11 cellular contexts compared by ENCODE assay signal in the genomic region with DNA sequence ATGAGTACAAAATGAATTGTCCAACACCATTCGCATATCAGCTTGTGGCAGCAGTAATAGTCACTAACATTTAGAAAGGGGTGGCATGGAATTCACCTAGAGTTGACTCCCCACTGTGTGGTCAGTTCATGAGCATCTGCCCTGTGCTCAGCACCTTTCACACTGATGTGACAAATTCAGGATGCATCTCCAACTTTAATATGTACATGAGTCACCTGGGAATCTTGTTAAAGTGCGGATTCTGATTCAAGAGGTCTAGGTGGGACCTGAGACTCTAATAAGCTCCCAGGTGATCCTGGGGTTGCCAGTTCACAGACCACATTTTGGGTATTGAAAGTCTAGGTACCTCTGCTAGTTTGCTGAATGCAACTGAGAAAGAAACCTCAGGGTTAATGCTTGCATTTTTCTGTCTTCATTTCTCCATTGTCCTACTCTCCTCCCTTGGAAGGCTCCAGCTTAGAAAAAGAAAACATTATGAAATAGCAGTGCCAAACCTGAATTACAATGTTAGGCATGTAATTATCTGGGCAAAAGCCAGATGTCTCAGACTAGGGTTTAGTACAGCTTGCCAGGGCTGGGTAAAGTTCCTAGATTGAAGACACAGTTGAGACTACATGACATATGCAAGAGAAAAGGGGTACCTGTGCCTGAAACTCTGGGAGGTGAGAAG. TPM values are rescaled to one million over a fixed set of nuclear protein-coding genes. Genes with fewer than 3 reads are reported as not detected.
DNase-seq lines count a peak whose midpoint lies in the region; ATAC-seq, FAIRE-seq and TF ChIP-seq lines count a peak whose summit lies in the region.
"Had no signal": no experiment of that assay in that cellular context is flagged by ENCODE, and none has a peak within 500 bp of the region (broad histone marks: within the 10 kb centered on the region; RNA-seq: fewer than 3 reads in every experiment).

No MANE protein-coding gene starts in this region.

- H3K36me3 ChIP-seq in bronchial epithelial cell (ENCODE audit: control insufficient read depth, insufficient read depth, low read length) (no peaks in the 10 kb centered on the region), spleen (no peaks in the 10 kb centered on the region)
- H3K36me3 ChIP-seq: BE2C, vagina had no signal

- peak overlapping the region in 5 of 8 donors; percentile 13 to 84 (median 80) for H3K27ac ChIP-seq in spleen
- H3K27ac ChIP-seq: vagina had no signal

- H3K4me1 ChIP-seq in spleen, result peaks cover 20 to 85% (median 52%) of the 10 kb centered on the region in 6 donors
- H3K4me1 ChIP-seq: BE2C, vagina had no signal

- H3K4me3 Mint-ChIP-seq in activated CD4-positive, alpha-beta T cell treated with anti-CD3 and anti-CD28 coated beads, Interleukin-2, amount 10 ng/mL, durations not matched to agents 24 days and 14 days, result peak overlapping the region; percentile 5

- TF ChIP-seq POLR2A in spleen (IDR thresholded peaks at IDR 0.05), result no peak

- intact Hi-C loops in activated CD4-positive, alpha-beta T cell treated with anti-CD3 and anti-CD28 coated beads, Interleukin-2, amount 10 ng/mL, durations not matched to agents 24 days and 14 days (cut with micrococcal nuclease), result no loop called here
- intact Hi-C loops in spleen (cut with DNase I; ENCODE audit: low total_unique reads), result no loop called here

- no peaks in the 10 kb centered on the region for H3K27me3 Mint-ChIP-seq in activated CD4-positive, alpha-beta T cell treated with anti-CD3 and anti-CD28 coated beads, Interleukin-2, amount 10 ng/mL, durations not matched to agents 24 days and 14 days

- no peak for DNase-seq in activated CD4-positive, alpha-beta T cell treated with anti-CD3 and anti-CD28 coated beads, Interleukin-2, amount 10 ng/mL, durations not matched to agents 24 days and 14 days
- DNase-seq in activated CD4-positive, alpha-beta T cell treated with anti-CD3 and anti-CD28 coated beads for 48 hours, result no peak
- DNase-seq in NCI-H2227 (lab: John Stamatoyannopoulos, UW; ENCODE audit: unreplicated experiment) (peak; percentile 36), bronchial epithelial cell (ENCODE audit: low read depth) (peak; percentile 57), spleen (no peak), NCI-H187 treated with DMSO at 0.1 percent for 48 hours (lab: John Stamatoyannopoulos, UW) (no peak)
- DNase-seq: BE2C had no signal

- TF ChIP-seq CTCF in bronchial epithelial cell (IDR thresholded peaks at IDR 0.05; ENCODE audit: insufficient read depth, low read length, severe bottlenecking), result no peak
- TF ChIP-seq CTCF in spleen (IDR thresholded peaks at IDR 0.05 in 8 of 11, conservative IDR thresholded peaks at IDR 0.05 in 3 of 11), result no peak

- no peaks in the 10 kb centered on the region for H3K9me3 Mint-ChIP-seq in activated CD4-positive, alpha-beta T cell treated with anti-CD3 and anti-CD28 coated beads, Interleukin-2, amount 10 ng/mL, durations not matched to agents 24 days and 14 days

- H3K27me3 ChIP-seq in bronchial epithelial cell (ENCODE audit: control insufficient read depth, insufficient read depth, low read length) (no peaks in the 10 kb centered on the region), spleen (replicated peaks in 1 of 7) (peaks cover 0 to 6% (median 0%) of the 10 kb centered on the region in 7 donors)
- H3K27me3 ChIP-seq: BE2C, vagina had no signal

- no peak overlapping the region for H3K4me3 ChIP-seq in bronchial epithelial cell (ENCODE audit: low read depth, low read length)
- no peak overlapping the region for H3K4me3 ChIP-seq in spleen
- H3K4me3 ChIP-seq: vagina had no signal

- WGBS in spleen, 5 donors, result 73 to 92% (median 86%) methylated on average over 2 of the region's 2 CpGs

- ATAC-seq in HG03354 (IDR thresholded peaks at IDR 0.05; ENCODE audit: poor library complexity, severe bottlenecking, unreplicated experiment), result no peak
- no peak for ATAC-seq in GM21526 (IDR thresholded peaks at IDR 0.05; ENCODE audit: low FRiP score, unreplicated experiment)

- peaks cover 47% of the 10 kb centered on the region for H3K4me1 Mint-ChIP-seq in activated CD4-positive, alpha-beta T cell treated with anti-CD3 and anti-CD28 coated beads, Interleukin-2, amount 10 ng/mL, durations not matched to agents 24 days and 14 days

- no peaks in the 10 kb centered on the region for H3K9me3 ChIP-seq in spleen
- H3K9me3 ChIP-seq: BE2C, vagina had no signal

- FAIRE-seq in bronchial epithelial cell (lab: Jason Lieb, UNC), result peak; percentile 7

- H3K36me3 Mint-ChIP-seq in activated CD4-positive, alpha-beta T cell treated with anti-CD3 and anti-CD28 coated beads, Interleukin-2, amount 10 ng/mL, durations not matched to agents 24 days and 14 days (ENCODE audit: low read depth), result no peaks in the 10 kb centered on the region

- H3K27ac Mint-ChIP-seq in activated CD4-positive, alpha-beta T cell treated with anti-CD3 and anti-CD28 coated beads, Interleukin-2, amount 10 ng/mL, durations not matched to agents 24 days and 14 days, result peak overlapping the region; percentile 11

RNA-seq across cellular contexts. Expression of a gene that starts 32.7 kb away (rescaled TPM):
- 5,263 and 5,311 TPM in 2 replicates for total RNA-seq in activated CD4-positive, alpha-beta T cell treated with anti-CD3 and anti-CD28 coated beads, Interleukin-2, amount 10 ng/mL, durations not matched to agents 24 days and 14 days
- total RNA-seq in bronchial epithelial cell (3,174 and 3,370 TPM in 2 replicates), spleen (over 10,000 TPM in 3 of 7 donors, 1,000 to 10,000 TPM in 4; 6,343 to 12,135 (median 6,919) TPM)
- polyA plus RNA-seq in spleen, result over 10,000 TPM; 14,844 to 19,174 (median 17,521) TPM
- total RNA-seq: SK-MEL-5 had no signal

RNA-seq across cellular contexts. Expression of a gene that starts 36.8 kb away (rescaled TPM):
- total RNA-seq in activated CD4-positive, alpha-beta T cell treated with anti-CD3 and anti-CD28 coated beads, Interleukin-2, amount 10 ng/mL, durations not matched to agents 24 days and 14 days, result not detected in 2 replicates
- total RNA-seq in bronchial epithelial cell, result not detected in 2 replicates
- 10 to 100 TPM in 3 of 7 donors, under 1 TPM in 2, not detected in 2; 0.09 to 56.0 (median 12.3) TPM for total RNA-seq in spleen
- 10 to 100 TPM in 1 of 3 donors, under 1 TPM in 1, not detected in 1; 0.16 to 10.5 TPM for polyA plus RNA-seq in spleen
- total RNA-seq: SK-MEL-5, vagina had no signal

Comparison
In these comparisons a context has a peak if more than half of its experiments do, and no peak if none do; other contexts are left out.
1. DNase-seq: peak in NCI-H2227 (single experiment) and bronchial epithelial cell (single experiment); none in activated CD4-positive, alpha-beta T cell treated with anti-CD3 and anti-CD28 coated beads, Interleukin-2, amount 10 ng/mL, durations not matched to agents 24 days and 14 days (single experiment), activated CD4-positive, alpha-beta T cell treated with anti-CD3 and anti-CD28 coated beads for 48 hours (single experiment), spleen (single experiment) and NCI-H187 treated with DMSO at 0.1 percent for 48 hours (single experiment).